ENCODE assay signal across 21 cellular contexts in the genomic region with DNA sequence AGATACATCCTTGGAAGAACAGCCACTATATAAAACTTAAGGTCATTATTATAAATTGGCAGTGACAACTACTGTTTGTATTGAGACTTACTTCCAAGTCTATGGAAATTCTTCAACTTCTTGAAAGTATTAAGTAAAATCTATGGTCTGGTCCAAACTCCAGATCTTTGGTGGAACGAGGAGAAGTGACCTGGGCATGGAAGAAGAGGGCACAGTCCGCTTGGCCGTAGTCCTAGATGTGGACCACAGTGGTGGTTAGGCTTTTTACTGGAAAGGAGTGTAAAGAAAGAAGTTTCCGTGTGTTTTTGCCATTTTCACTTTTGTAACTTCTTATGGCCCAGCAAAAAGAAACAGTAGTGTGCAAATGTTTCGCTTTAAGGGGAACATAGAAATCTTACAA. TPM values are rescaled to one million over a fixed set of nuclear protein-coding genes. Genes with fewer than 3 reads are reported as not detected.
DNase-seq lines count a peak whose midpoint lies in the region; ATAC-seq, FAIRE-seq and TF ChIP-seq lines count a peak whose summit lies in the region.
"Had no signal": no experiment of that assay in that cellular context is flagged by ENCODE, and none has a peak within 500 bp of the region (broad histone marks: within the 10 kb centered on the region; RNA-seq: fewer than 3 reads in every experiment).

No MANE protein-coding gene starts in this region.

- no peak for ATAC-seq in HepG2
- no peak for ATAC-seq in gastrocnemius medialis
- no peak for ATAC-seq in left lung

- no peak overlapping the region for H3K9ac ChIP-seq in liver (ENCODE audit: low read depth in 1 of 2, low read length in 2 of 2)
- no peak overlapping the region for H3K9ac ChIP-seq in HepG2 (ENCODE audit: insufficient read depth, low read depth, low read length)
- H3K9ac ChIP-seq in HUES64 (ENCODE audit: low read depth, low read length): no peak overlapping the region
- H3K9ac ChIP-seq in iPS-20b (ENCODE audit: low read depth, low read length): 0 out of 2 replicates have a peak overlapping the region, but pooled peaks have one; percentile 7

- in situ Hi-C loops in HepG2 (cut with HindIII; ENCODE audit: extremely low pct_ligation_motif_present, low pct_unique_long_range_greater_than_20kb): no loop called here
- in situ Hi-C loops in gastrocnemius medialis (cut with MboI; ENCODE audit: low sequenced_read_pairs in 4 of 4): loop anchor here in 1 of 4 donors (25.0 kb wide), 1 partner anchor 1382 kb away; the partner anchor contains the start of gene LRRC30

- DNase-seq in HepG2 (ENCODE audit: low spot score) (no peak), gastrocnemius medialis (no peak), left lung (no peak), dorsolateral prefrontal cortex (no peak)
- no peak for DNase-seq in stimulated activated CD4-positive, alpha-beta T cell treated with anti-CD3 and anti-CD28 coated beads, Interleukin-4, amount 100 ng/mL, for 1 hour
- DNase-seq: BE2C, COR-L47, DMS 273 treated with DMSO at 0.1 percent for 48 hours, DMS79 treated with DMSO at 0.1 percent for 48 hours, KBM-7, MM.1S, NCI-H1048, NCI-H1417 treated with DMSO at 0.1 percent for 48 hours, NCI-H187, NCI-H446 treated with DMSO at 0.1 percent for 48 hours, NCI-H526 treated with DMSO at 0.1 percent for 48 hours, Right ventricle myocardium superior had no signal

- peaks cover 15% of the 10 kb centered on the region for H4K20me1 ChIP-seq in HepG2 (ENCODE audit: insufficient read depth, low read length)

- no peak for TF ChIP-seq CTCF in liver (IDR thresholded peaks at IDR 0.05; ENCODE audit: low read depth, low read length, missing input control)
- no peak for TF ChIP-seq CTCF in HepG2 (CRISPR knock-in tag; IDR thresholded peaks at IDR 0.05)
- TF ChIP-seq CTCF in gastrocnemius medialis (IDR thresholded peaks at IDR 0.05 in 4 of 5, conservative IDR thresholded peaks at IDR 0.05 in 1 of 5): no peak
- TF ChIP-seq CTCF in left lung (IDR thresholded peaks at IDR 0.05): no peak
- TF ChIP-seq CTCF in dorsolateral prefrontal cortex (IDR thresholded peaks at IDR 0.05 in 54 of 56, conservative IDR thresholded peaks at IDR 0.05 in 2 of 56; ENCODE audit: low read depth in 1 of 56, partially characterized antibody in 56 of 56): no peak

- TF ChIP-seq RAD21 in liver (IDR thresholded peaks at IDR 0.05): no peak
- TF ChIP-seq RAD21 in HepG2 (CRISPR knock-in tag; IDR thresholded peaks at IDR 0.05): no peak

- TF ChIP-seq POLR2A in HepG2 (IDR thresholded peaks at IDR 0.05; ENCODE audit: insufficient read depth in 1 of 2, low read depth in 2 of 2, low read length in 2 of 2) (no peak), gastrocnemius medialis (IDR thresholded peaks at IDR 0.05) (no peak)

- H3K4me2 ChIP-seq in HepG2 (ENCODE audit: low read depth, low read length): no peak overlapping the region

- no peak overlapping the region for H2AFZ ChIP-seq in HepG2 (ENCODE audit: low read length)

- H3K9me3 ChIP-seq in liver (ENCODE audit: control insufficient read depth in 4 of 4, low read length in 3 of 4): no peaks in the 10 kb centered on the region
- no peaks in the 10 kb centered on the region for H3K9me3 ChIP-seq in HepG2 (ENCODE audit: low read length)
- H3K9me3 ChIP-seq in HUES64 (ENCODE audit: insufficient read depth, low read depth, low read length): no peaks in the 10 kb centered on the region
- no peaks in the 10 kb centered on the region for H3K9me3 ChIP-seq in iPS-20b (ENCODE audit: insufficient read depth, low read depth, low read length)
- no peaks in the 10 kb centered on the region for H3K9me3 ChIP-seq in gastrocnemius medialis
- no peaks in the 10 kb centered on the region for H3K9me3 ChIP-seq in left lung
- H3K9me3 ChIP-seq: BE2C had no signal

- BruUV-seq in HepG2 (replicated peaks; lab: Mats Ljungman, UMichigan): no TSS peak

- POLR2A ChIA-PET in HepG2 (lab: Yijun Ruan, JAX): no interaction called here

- H3K27me3 ChIP-seq in liver (ENCODE audit: control insufficient read depth in 4 of 4, insufficient read depth in 4 of 4, low read length in 3 of 4) (no peaks in the 10 kb centered on the region), HepG2 (ENCODE audit: control insufficient read depth in 1 of 2, insufficient read depth in 2 of 2, low read length in 2 of 2) (no peaks in the 10 kb centered on the region), HUES64 (ENCODE audit: insufficient read depth, low read length) (no peaks in the 10 kb centered on the region), iPS-20b (ENCODE audit: insufficient read depth, low read length) (no peaks in the 10 kb centered on the region), gastrocnemius medialis (no peaks in the 10 kb centered on the region), left lung (no peaks in the 10 kb centered on the region), dorsolateral prefrontal cortex (no peaks in the 10 kb centered on the region)
- H3K27me3 ChIP-seq: BE2C had no signal

- TF ChIP-seq EP300 in HepG2 (IDR thresholded peaks at IDR 0.05; ENCODE audit: low read depth in 2 of 2, low read length in 2 of 2): no peak
- TF ChIP-seq EP300 in HepG2 (CRISPR knock-in tag; IDR thresholded peaks at IDR 0.05; ENCODE audit: borderline replicate concordance): no peak

- H3K4me1 ChIP-seq in liver (ENCODE audit: control insufficient read depth in 4 of 4, insufficient read depth in 4 of 4, low read length in 3 of 4) (peaks cover 3 to 19% (median 9%) of the 10 kb centered on the region in 4 donors), HepG2 (ENCODE audit: insufficient read depth, low read length) (peaks cover 30% of the 10 kb centered on the region), HUES64 (ENCODE audit: insufficient read depth, low read length) (peaks cover 59% of the 10 kb centered on the region), iPS-20b (ENCODE audit: insufficient read depth, low read length) (peaks cover 60% of the 10 kb centered on the region), gastrocnemius medialis (peaks cover 90 to 96% of the 10 kb centered on the region in 2 donors), left lung (peaks cover 4 to 44% of the 10 kb centered on the region in 2 donors)
- H3K4me1 ChIP-seq: BE2C had no signal

- intact Hi-C loops in HepG2 (cut with micrococcal nuclease; ENCODE audit: unreplicated experiment) (no loop called here), gastrocnemius medialis (cut with DNase I; ENCODE audit: low total_unique reads) (loop anchor here (10.0 kb wide), 1 partner anchor 1874 kb away; no protein-coding TSS in a partner anchor), left lung (cut with DNase I) (no loop called here), dorsolateral prefrontal cortex (cut with DNase I) (no loop called here)

- WGBS in liver: 61% methylated on average over 5 of the region's 5 CpGs
- 95% methylated on average over 5 of the region's 5 CpGs for WGBS in HepG2 (ENCODE audit: low lambda C conversion rate)
- 93% methylated on average over 5 of the region's 5 CpGs for WGBS in HUES64

- CTCF ChIA-PET in HepG2 (lab: Yijun Ruan, JAX; ENCODE audit: low intra/inter-chr PET ratio, low total read pairs): no interaction called here

- H3K4me3 ChIP-seq in liver (ENCODE audit: low read depth in 1 of 3, low read length in 3 of 3) (no peak overlapping the region), HepG2 (replicated peaks in 1 of 3; ENCODE audit: insufficient read depth in 1 of 3, low read depth in 2 of 3, low read length in 3 of 3) (no peak overlapping the region), HUES64 (ENCODE audit: low read length) (no peak overlapping the region), iPS-20b (ENCODE audit: low read length) (no peak overlapping the region), gastrocnemius medialis (no peak overlapping the region), left lung (no peak overlapping the region), dorsolateral prefrontal cortex (no peak overlapping the region)

- H3K27ac ChIP-seq in liver (ENCODE audit: low read depth in 1 of 2, low read length in 2 of 2) (no peak overlapping the region), HepG2 (ENCODE audit: extremely low read length, insufficient read depth, low read length) (no peak overlapping the region), HUES64 (ENCODE audit: low read depth, low read length) (peak overlapping the region; percentile 46; the same call in 1 of the 2 replicates), iPS-20b (ENCODE audit: low read length) (peak overlapping the region; percentile 18), gastrocnemius medialis (peak overlapping the region; percentile 36 to 92 (median 90)), left lung (no peak overlapping the region), dorsolateral prefrontal cortex (no peak overlapping the region)

- H3K36me3 ChIP-seq in liver (ENCODE audit: control insufficient read depth in 4 of 4, insufficient read depth in 3 of 4, low read depth in 1 of 4, low read length in 3 of 4) (no peaks in the 10 kb centered on the region), HepG2 (replicated peaks in 1 of 2; ENCODE audit: control insufficient read depth in 1 of 2, insufficient read depth in 2 of 2, low read length in 2 of 2) (peaks cover 1 to 4% of the 10 kb centered on the region in 2 experiments; a peak in 2 of 5 replicates), HUES64 (ENCODE audit: insufficient read depth, low read length) (0 out of 2 replicates have a peak, but pooled peaks cover 4% of the 10 kb centered on the region), iPS-20b (ENCODE audit: insufficient read depth, low read depth, low read length) (no peaks in the 10 kb centered on the region), gastrocnemius medialis (no peaks in the 10 kb centered on the region), left lung (no peaks in the 10 kb centered on the region)
- H3K36me3 ChIP-seq: BE2C had no signal

- H3K79me2 ChIP-seq in HepG2 (ENCODE audit: insufficient read depth, low read length): peaks cover 79% of the 10 kb centered on the region

- no peak for FAIRE-seq in HepG2 (lab: Jason Lieb, UNC)
- FAIRE-seq: A204.1 had no signal

RNA-seq across cellular contexts. Expression of gene RAB12, which starts 9.8 kb away (rescaled TPM):
- total RNA-seq in liver (10 to 100 TPM; 16.5 to 25.9 TPM), HepG2 (2016; rRNA removed; fragmentation: Illumina TruSeq; extraction: Trizol) (21.4 and 25.3 TPM in 2 replicates), gastrocnemius medialis (100 to 1,000 TPM; 152 to 243 (median 213) TPM), left lung (10 to 100 TPM; 41.4 to 45.4 TPM), dorsolateral prefrontal cortex (10 to 100 TPM; 31.1 to 69.1 (median 52.0) TPM)
- polyA plus RNA-seq in liver (10 to 100 TPM in 1 of 2 donors, 1 to 10 TPM in 1; 5.0 to 13.3 TPM), HepG2 (2011; rRNA removed) (9.5 and 10.7 TPM in 2 replicates)
- total RNA-seq in HepG2 (2016; cell fraction: cytosol; rRNA removed; fragmentation: Illumina TruSeq; extraction: Trizol; ENCODE audit: low read depth): 10.6 and 11.9 TPM in 2 replicates
- 20.0 and 24.5 TPM in 2 replicates for total RNA-seq in HepG2 (2016; cell fraction: insoluble cytoplasmic fraction; rRNA removed; fragmentation: Illumina TruSeq; extraction: Trizol)
- 24.8 and 25.8 TPM in 2 replicates for total RNA-seq in HepG2 (2016; cell fraction: membrane; rRNA removed; fragmentation: Illumina TruSeq; extraction: Trizol)
- 22.3 and 24.8 TPM in 2 replicates for total RNA-seq in HepG2 (2016; cell fraction: nucleus; rRNA removed; fragmentation: Illumina TruSeq; extraction: Trizol)
- 3.8 and 6.9 TPM in 2 replicates for polyA plus RNA-seq in HepG2 (2011; cell fraction: cytosol; rRNA removed)
- polyA plus RNA-seq in HepG2 (2011; cell fraction: nucleus; rRNA removed): 10.5 and 15.2 TPM in 2 replicates
- 21.4 and 24.9 TPM in 2 replicates for polyA plus RNA-seq in HepG2 (2012)
- 7.7 and 8.8 TPM in 2 replicates for polyA plus RNA-seq in HepG2 (2016; cell fraction: cytosol; fragmentation: Illumina TruSeq; extraction: Trizol; ENCODE audit: low read depth)
- polyA plus RNA-seq in HepG2 (2016; cell fraction: insoluble cytoplasmic fraction; fragmentation: Illumina TruSeq; extraction: Trizol; ENCODE audit: low read depth): 27.0 and 29.3 TPM in 2 replicates
- polyA plus RNA-seq in HepG2 (2016; cell fraction: membrane; fragmentation: Illumina TruSeq; extraction: Trizol; ENCODE audit: low read depth): 18.8 and 19.2 TPM in 2 replicates
- 49.1 and 55.1 TPM in 2 replicates for polyA plus RNA-seq in HepG2 (2016; cell fraction: nucleus; fragmentation: Illumina TruSeq; extraction: Trizol; ENCODE audit: insufficient read depth, low read depth)
- 2.8 and 6.1 TPM in 2 replicates for polyA minus RNA-seq in HepG2 (2011; rRNA and poly(A)+ RNA removed; ENCODE audit: low replicate concordance)
- 11.2 and 14.9 TPM in 2 replicates for polyA minus RNA-seq in HepG2 (2011; cell fraction: cytosol; rRNA and poly(A)+ RNA removed)
- 19.1 and 21.0 TPM in 2 replicates for polyA minus RNA-seq in HepG2 (2011; cell fraction: nucleus; rRNA and poly(A)+ RNA removed)
- polyA plus RNA-seq in HUES64 (2013, experiment 1 of 2): 31.4 TPM
- polyA plus RNA-seq in HUES64 (2013, experiment 2 of 2): 36.5 TPM

Comparison
In these comparisons a context has a peak if more than half of its experiments do, and no peak if none do; other contexts are left out.
1. H3K27ac ChIP-seq: peak in HUES64 (single experiment), iPS-20b (single experiment) and gastrocnemius medialis (4 of 4); none in liver (0 of 2), HepG2 (single experiment), left lung (0 of 2) and dorsolateral prefrontal cortex (0 of 59).